Comparison of ENCODE assay signal across 16 cellular contexts in the genomic region with DNA sequence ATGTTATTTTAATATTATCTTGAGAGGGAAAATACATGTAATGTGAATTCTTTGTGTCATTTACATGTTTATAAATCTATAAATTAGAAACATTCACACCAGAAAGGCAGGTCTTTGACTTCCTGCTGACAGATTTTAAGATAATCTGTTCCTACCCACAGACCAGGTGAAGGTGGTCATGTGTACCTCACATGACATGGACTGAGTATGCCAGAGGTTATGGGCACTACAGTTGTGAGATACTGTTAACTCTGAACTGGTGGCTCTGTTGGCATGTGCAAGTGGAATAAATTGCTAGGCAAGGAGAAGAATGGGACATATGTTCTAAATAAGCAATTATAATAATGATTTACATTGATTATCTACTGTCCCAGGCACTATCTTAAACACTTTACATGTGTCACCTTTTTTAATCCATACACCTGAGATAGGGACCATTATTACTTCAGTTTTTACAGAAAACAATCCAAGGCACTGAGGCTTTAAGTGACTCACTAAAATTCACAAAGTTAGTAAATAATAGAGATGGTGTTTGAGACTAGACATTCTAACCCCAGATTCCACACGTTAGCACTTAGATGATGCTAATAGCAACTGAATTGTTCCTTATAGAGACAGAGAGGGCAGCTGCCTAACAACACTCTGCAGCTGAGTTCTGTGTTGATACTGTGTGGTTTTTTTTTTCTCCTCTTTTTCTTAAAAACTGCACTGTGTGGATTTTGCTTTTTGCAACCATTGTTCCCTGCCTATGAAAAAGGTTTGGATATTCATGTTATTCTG. TPM values are rescaled to one million over a fixed set of nuclear protein-coding genes. Genes with fewer than 3 reads are reported as not detected.
A peak's percentile ranks its signal among the peaks of the same experiment; 100 is the strongest.
DNase-seq lines count a peak whose midpoint lies in the region; ATAC-seq and TF ChIP-seq lines count a peak whose summit lies in the region.
"Had no signal": no experiment of that assay in that cellular context is flagged by ENCODE, and none has a peak within 500 bp of the region (broad histone marks: within the 10 kb centered on the region; RNA-seq: fewer than 3 reads in every experiment).

No MANE protein-coding gene starts in this region.

- H3K36me3 Mint-ChIP-seq in GM23338 (ENCODE audit: low read depth), result no peaks in the 10 kb centered on the region
- H3K36me3 Mint-ChIP-seq in stimulated activated effector memory CD8-positive, alpha-beta T cell treated with anti-CD3 and anti-CD28 coated beads, Interleukin-12 subunit alpha, Interleukin-12 subunit beta, amount 100 ng/mL, for 72 hours, result peaks cover 4% of the 10 kb centered on the region
- H3K36me3 Mint-ChIP-seq: mesothelial cell of epicardium had no signal

- H3K79me2 ChIP-seq in GM23338 (replicated peaks; ENCODE audit: insufficient read depth) (no peaks in the 10 kb centered on the region), Karpas-422 (ENCODE audit: low read length) (peaks cover 92% of the 10 kb centered on the region)
- H3K79me2 ChIP-seq: parathyroid adenoma had no signal

- H3K27me3 Mint-ChIP-seq in GM23338 (ENCODE audit: insufficient read depth, low read depth, poor library complexity), result no peaks in the 10 kb centered on the region

- H3K4me2 ChIP-seq in GM23338 (no peak overlapping the region), Karpas-422 (ENCODE audit: low read depth, low read length, poor library complexity, severe bottlenecking) (peak overlapping the region; percentile 28)

- no peaks in the 10 kb centered on the region for H3F3A ChIP-seq in GM23338 (replicated peaks; ENCODE audit: low read depth)

- no peaks in the 10 kb centered on the region for H4K20me1 ChIP-seq in GM23338 (replicated peaks; ENCODE audit: insufficient read depth)
- no peaks in the 10 kb centered on the region for H4K20me1 ChIP-seq in Karpas-422 (ENCODE audit: insufficient read depth, low read depth, low read length)

- ATAC-seq in heart left ventricle (peak in 1 of 4 donors; percentile 24), left cardiac atrium (no peak), GM23338 (no peak), GM19467 (IDR thresholded peaks at IDR 0.05; ENCODE audit: unreplicated experiment) (no peak)
- peak; percentile 61 for ATAC-seq in stimulated activated effector memory CD8-positive, alpha-beta T cell treated with anti-CD3 and anti-CD28 coated beads, Interleukin-12 subunit alpha, Interleukin-12 subunit beta, amount 100 ng/mL, for 72 hours
- ATAC-seq: gastroesophageal sphincter had no signal

- H3K4me1 Mint-ChIP-seq in GM23338, result no peaks in the 10 kb centered on the region
- H3K4me1 Mint-ChIP-seq in stimulated activated effector memory CD8-positive, alpha-beta T cell treated with anti-CD3 and anti-CD28 coated beads, Interleukin-12 subunit alpha, Interleukin-12 subunit beta, amount 100 ng/mL, for 72 hours, result peaks cover 33% of the 10 kb centered on the region
- H3K4me1 Mint-ChIP-seq: mesothelial cell of epicardium had no signal

- no peaks in the 10 kb centered on the region for H3K9me3 Mint-ChIP-seq in GM23338
- no peaks in the 10 kb centered on the region for H3K9me3 Mint-ChIP-seq in stimulated activated effector memory CD8-positive, alpha-beta T cell treated with anti-CD3 and anti-CD28 coated beads, Interleukin-12 subunit alpha, Interleukin-12 subunit beta, amount 100 ng/mL, for 72 hours
- H3K9me3 Mint-ChIP-seq: mesothelial cell of epicardium had no signal

- H3K27me3 ChIP-seq in heart left ventricle (no peaks in the 10 kb centered on the region), GM23338 (ENCODE audit: insufficient read depth) (no peaks in the 10 kb centered on the region), Karpas-422 (ENCODE audit: low read length) (no peaks in the 10 kb centered on the region), BE2C (no peaks in the 10 kb centered on the region)
- H3K27me3 ChIP-seq: gastroesophageal sphincter, MG63, transverse colon had no signal

- no peak overlapping the region for H3K4me3 ChIP-seq in heart left ventricle
- H3K4me3 ChIP-seq in GM23338, result no peak overlapping the region
- H3K4me3 ChIP-seq in Karpas-422 (ENCODE audit: low read length), result no peak overlapping the region
- H3K4me3 ChIP-seq in BE2C (ENCODE audit: low read depth, low read length), result no peak overlapping the region
- H3K4me3 ChIP-seq: gastroesophageal sphincter, MG63, transverse colon had no signal

- no peak for TF ChIP-seq CTCF in heart left ventricle (IDR thresholded peaks at IDR 0.05)
- no peak for TF ChIP-seq CTCF in GM23338 (conservative IDR thresholded peaks at IDR 0.05; ENCODE audit: low read depth in 2 of 2)
- TF ChIP-seq CTCF in BE2C (IDR thresholded peaks at IDR 0.05; ENCODE audit: low read depth, low read length), result no peak

- TF ChIP-seq POLR2A in heart left ventricle (IDR thresholded peaks at IDR 0.05), result no peak

- 36 to 61% (median 44%) methylated on average over 1 of the region's 1 CpG for WGBS in heart left ventricle, 4 donors

- intact Hi-C loops in heart left ventricle (cut with DNase I) (loop anchor here in 4 of 10 donors (5.0 to 10.0 kb wide), 3 partner anchors 33 to 45 kb away; no protein-coding TSS in a partner anchor), left cardiac atrium (cut with DNase I) (loop anchor here in 1 of 2 donors (5.0 kb wide), 1 partner anchor 43 kb away; no protein-coding TSS in a partner anchor)

- peaks cover 0 to 44% (median 17%) of the 10 kb centered on the region in 12 donors for H3K4me1 ChIP-seq in heart left ventricle
- H3K4me1 ChIP-seq in GM23338 (ENCODE audit: insufficient read depth), result no peaks in the 10 kb centered on the region
- H3K4me1 ChIP-seq in Karpas-422 (ENCODE audit: low read length), result peaks cover 36% of the 10 kb centered on the region
- H3K4me1 ChIP-seq in BE2C, result peaks cover 9% of the 10 kb centered on the region
- H3K4me1 ChIP-seq: parathyroid adenoma, transverse colon had no signal

- peak overlapping the region; percentile 50; the same call in 1 of the 2 replicates for H3K27ac Mint-ChIP-seq in GM23338
- H3K27ac Mint-ChIP-seq in stimulated activated effector memory CD8-positive, alpha-beta T cell treated with anti-CD3 and anti-CD28 coated beads, Interleukin-12 subunit alpha, Interleukin-12 subunit beta, amount 100 ng/mL, for 72 hours, result no peak overlapping the region
- H3K27ac Mint-ChIP-seq: mesothelial cell of epicardium had no signal

- DNase-seq in heart left ventricle (no peak), left cardiac atrium (no peak), GM23338 (ENCODE audit: low spot score) (no peak), Karpas-422 (no peak), BE2C (no peak), iPS-NIHi11 (ENCODE audit: low spot score) (no peak)
- DNase-seq in stimulated activated effector memory CD8-positive, alpha-beta T cell treated with anti-CD3 and anti-CD28 coated beads, Interleukin-12 subunit alpha, Interleukin-12 subunit beta, amount 100 ng/mL, for 72 hours (ENCODE audit: low spot score in 2 of 2), result no peak
- DNase-seq: ACHN; activated naive CD4-positive, alpha-beta T cell treated with Interleukin-2 at 50 U/mL for 16 hours; MG63; NCI-H82; transverse colon had no signal

- no peaks in the 10 kb centered on the region for H3K36me3 ChIP-seq in heart left ventricle
- H3K36me3 ChIP-seq in GM23338 (ENCODE audit: insufficient read depth), result no peaks in the 10 kb centered on the region
- no peaks in the 10 kb centered on the region for H3K36me3 ChIP-seq in Karpas-422 (ENCODE audit: insufficient read depth, low read length)
- H3K36me3 ChIP-seq in BE2C, result no peaks in the 10 kb centered on the region
- H3K36me3 ChIP-seq: gastroesophageal sphincter, MG63, transverse colon had no signal

- H3K4me3 Mint-ChIP-seq in GM23338, result no peak overlapping the region
- H3K4me3 Mint-ChIP-seq in stimulated activated effector memory CD8-positive, alpha-beta T cell treated with anti-CD3 and anti-CD28 coated beads, Interleukin-12 subunit alpha, Interleukin-12 subunit beta, amount 100 ng/mL, for 72 hours, result no peak overlapping the region
- H3K4me3 Mint-ChIP-seq: mesothelial cell of epicardium had no signal

- H3K9me3 ChIP-seq in heart left ventricle (no peaks in the 10 kb centered on the region), Karpas-422 (ENCODE audit: low read length) (no peaks in the 10 kb centered on the region), BE2C (no peaks in the 10 kb centered on the region)
- H3K9me3 ChIP-seq: gastroesophageal sphincter, MG63, transverse colon had no signal

- no peaks in the 10 kb centered on the region for H3K9me2 ChIP-seq in GM23338 (ENCODE audit: insufficient read depth)
- no peaks in the 10 kb centered on the region for H3K9me2 ChIP-seq in Karpas-422 (replicated peaks; ENCODE audit: insufficient read depth, low read length)

- H3K9ac ChIP-seq in Karpas-422 (ENCODE audit: low read length), result no peak overlapping the region
- H3K9ac ChIP-seq: parathyroid adenoma had no signal

- peak overlapping the region in 11 of 12 donors; percentile 8 to 82 (median 53) for H3K27ac ChIP-seq in heart left ventricle
- H3K27ac ChIP-seq in GM23338 (ENCODE audit: low read depth), result no peak overlapping the region
- H3K27ac ChIP-seq in Karpas-422 (ENCODE audit: low read length), result peak overlapping the region; percentile 43
- H3K27ac ChIP-seq: gastroesophageal sphincter, parathyroid adenoma, transverse colon had no signal

- H2AFZ ChIP-seq in GM23338 (no peak overlapping the region), Karpas-422 (ENCODE audit: low read length) (no peak overlapping the region)
- H2AFZ ChIP-seq: parathyroid adenoma had no signal

TF ChIP-seq in GM23338, 12 proteins besides CTCF, POLR2A, EP300 and RAD21 (continues in another document):
- TF ChIP-seq JUNB (IDR thresholded peaks at IDR 0.05; ENCODE audit: unreplicated experiment) (no peak), POLR2AphosphoS5 (IDR thresholded peaks at IDR 0.05; ENCODE audit: low read depth) (no peak), NANOG (IDR thresholded peaks at IDR 0.05; ENCODE audit: borderline replicate concordance) (no peak)

RNA-seq across cellular contexts. Expression of a gene that starts 23.8 kb away (rescaled TPM):
- total RNA-seq in heart left ventricle, result 100 to 1,000 TPM in 8 of 9 donors, 10 to 100 TPM in 1; 60.6 to 227 (median 169) TPM
- 10 to 100 TPM; 18.4 to 19.0 TPM for polyA plus RNA-seq in heart left ventricle
- 100 to 1,000 TPM in 1 of 2 donors, 10 to 100 TPM in 1; 85.0 to 121 TPM for total RNA-seq in left cardiac atrium
- total RNA-seq in GM23338 (2014; rRNA removed; shearing (Covaris generic)), result 4.3 and 5.7 TPM in 2 replicates
- 1.5 and 2.8 TPM in 2 replicates for polyA plus RNA-seq in GM23338 (2016; fragmentation: Nextera tagmentation; extraction: Ambion mirVana)
- total RNA-seq in Karpas-422 (2014; rRNA removed; shearing (Covaris generic); ENCODE audit: low replicate concordance), result 21.9 and 63.6 TPM in 2 replicates
- 1.7 TPM for polyA plus RNA-seq in BE2C (2012; ENCODE audit: insufficient read depth, insufficient read length, low read depth)
